ENCODE assay signal across 9 cellular contexts in the genomic region with DNA sequence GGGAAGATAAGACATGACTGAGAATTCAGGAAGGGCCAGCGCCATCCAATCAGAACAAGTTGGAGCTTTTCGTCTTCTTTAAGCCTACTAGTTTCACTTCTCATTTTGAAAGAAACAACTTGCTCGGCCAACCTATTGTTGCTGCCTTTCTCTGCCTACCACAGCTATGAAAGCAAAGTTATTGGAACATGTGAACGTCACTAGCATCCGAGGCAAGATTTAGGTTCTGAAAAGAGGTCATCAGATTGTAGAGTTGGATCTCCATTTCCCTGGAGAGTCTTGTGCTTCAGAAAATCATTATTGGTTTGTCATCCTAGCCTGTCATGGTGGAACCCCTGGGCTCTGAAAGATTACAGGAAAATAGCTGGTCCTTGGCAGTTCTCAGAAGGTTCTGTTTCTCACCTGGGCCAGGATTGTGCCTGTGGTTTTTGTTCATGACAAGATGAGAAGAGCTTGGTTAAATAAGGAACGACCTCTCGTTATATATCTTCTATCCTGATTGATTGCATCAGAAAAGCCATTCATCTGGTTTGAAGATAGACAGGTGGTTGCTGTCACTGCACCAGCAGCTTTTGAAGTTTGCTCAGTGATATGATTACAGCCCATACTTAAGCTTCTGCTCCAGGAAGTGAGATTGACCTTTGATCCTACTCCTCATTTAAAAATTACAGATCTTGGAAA. TPM values are rescaled to one million over a fixed set of nuclear protein-coding genes. Genes with fewer than 3 reads are reported as not detected.
DNase-seq lines count a peak whose midpoint lies in the region; ATAC-seq, FAIRE-seq and TF ChIP-seq lines count a peak whose summit lies in the region.
"Had no signal": no experiment of that assay in that cellular context is flagged by ENCODE, and none has a peak within 500 bp of the region (broad histone marks: within the 10 kb centered on the region; RNA-seq: fewer than 3 reads in every experiment).

No MANE protein-coding gene starts in this region.

- WGBS in small intestine, 3 donors: 13 to 45% (median 20%) methylated on average over 7 of the region's 7 CpGs
- WGBS in upper lobe of left lung, 2 donors: 65 to 76% methylated on average over 7 of the region's 7 CpGs

- H3K36me3 ChIP-seq in small intestine (ENCODE audit: control insufficient read depth in 2 of 2, insufficient read depth in 2 of 2, low read length in 2 of 2) (no peaks in the 10 kb centered on the region), left lung (no peaks in the 10 kb centered on the region), upper lobe of left lung (no peaks in the 10 kb centered on the region)

- TF ChIP-seq EP300 in upper lobe of left lung (IDR thresholded peaks at IDR 0.05): no peak

- H3K9me3 ChIP-seq in small intestine (ENCODE audit: control insufficient read depth, low read depth) (no peaks in the 10 kb centered on the region), left lung (no peaks in the 10 kb centered on the region), upper lobe of left lung (no peaks in the 10 kb centered on the region)

- no peak overlapping the region for H3K27ac Mint-ChIP-seq in nephron progenitor cell
- H3K27ac Mint-ChIP-seq: CD14-positive monocyte had no signal

- ATAC-seq in activated T-cell treated with anti-CD3 and anti-CD28 coated beads, Interleukin-2, amount 50 U/mL, for 4 hours: no peak
- ATAC-seq in HG02943 (IDR thresholded peaks at IDR 0.05; ENCODE audit: low read depth, unreplicated experiment) (peak; percentile 40), left lung (no peak), upper lobe of left lung (ENCODE audit: low FRiP score in 2 of 2) (no peak)

- H3K36me3 Mint-ChIP-seq in activated T-cell treated with anti-CD3 and anti-CD28 coated beads, Interleukin-2, amount 50 U/mL, for 4 hours (ENCODE audit: insufficient read depth): no peaks in the 10 kb centered on the region
- H3K36me3 Mint-ChIP-seq in nephron progenitor cell (ENCODE audit: low read depth): no peaks in the 10 kb centered on the region
- H3K36me3 Mint-ChIP-seq: CD14-positive monocyte had no signal

- H3K4me3 ChIP-seq in small intestine (ENCODE audit: low read depth in 1 of 2, low read length in 2 of 2) (no peak overlapping the region), left lung (no peak overlapping the region), upper lobe of left lung (no peak overlapping the region)

- no peak for DNase-seq in activated T-cell treated with anti-CD3 and anti-CD28 coated beads, Interleukin-2, amount 50 U/mL, for 4 hours
- no peak for DNase-seq in activated T-cell treated with anti-CD3 and anti-CD28 coated beads, Interleukin-2, amount 50 U/mL, for 48 hours
- DNase-seq in RPMI7951 (ENCODE audit: low read depth) (peak; percentile 76), small intestine (peak; percentile 80), left lung (no peak), upper lobe of left lung (no peak), nephron progenitor cell (no peak)

- no peak for TF ChIP-seq CTCF in left lung (IDR thresholded peaks at IDR 0.05)
- no peak for TF ChIP-seq CTCF in upper lobe of left lung (IDR thresholded peaks at IDR 0.05)
- no peak for TF ChIP-seq CTCF in nephron progenitor cell (IDR thresholded peaks at IDR 0.05)

- H3K27me3 Mint-ChIP-seq in activated T-cell treated with anti-CD3 and anti-CD28 coated beads, Interleukin-2, amount 50 U/mL, for 4 hours (ENCODE audit: low read depth): no peaks in the 10 kb centered on the region
- H3K27me3 Mint-ChIP-seq in nephron progenitor cell (ENCODE audit: low read depth, poor library complexity): peaks cover 12% of the 10 kb centered on the region

- H3K9me3 Mint-ChIP-seq in activated T-cell treated with anti-CD3 and anti-CD28 coated beads, Interleukin-2, amount 50 U/mL, for 4 hours: no peaks in the 10 kb centered on the region
- peaks cover 3% of the 10 kb centered on the region for H3K9me3 Mint-ChIP-seq in nephron progenitor cell

- H3K4me1 ChIP-seq in small intestine (ENCODE audit: control insufficient read depth in 2 of 2, insufficient read depth in 1 of 2, low read depth in 1 of 2, low read length in 1 of 2) (peaks cover 0 to 14% of the 10 kb centered on the region in 2 donors), left lung (peaks cover 0 to 2% of the 10 kb centered on the region in 2 donors), upper lobe of left lung (peaks cover 0 to 23% (median 8%) of the 10 kb centered on the region in 4 donors)

- no peak for FAIRE-seq in small intestine (lab: Jason Lieb, UNC)

- peaks cover 76% of the 10 kb centered on the region for H3K4me1 Mint-ChIP-seq in activated T-cell treated with anti-CD3 and anti-CD28 coated beads, Interleukin-2, amount 50 U/mL, for 4 hours (ENCODE audit: low read depth)
- peaks cover 37% of the 10 kb centered on the region for H3K4me1 Mint-ChIP-seq in nephron progenitor cell
- H3K4me1 Mint-ChIP-seq: CD14-positive monocyte had no signal

- H3K27ac ChIP-seq in small intestine (ENCODE audit: low read depth in 1 of 2, low read length in 1 of 2) (peak overlapping the region; percentile 63 to 67), left lung (no peak overlapping the region), upper lobe of left lung (no peak overlapping the region)

- TF ChIP-seq POLR2A in upper lobe of left lung (IDR thresholded peaks at IDR 0.05): no peak

- H3K27me3 ChIP-seq in small intestine (ENCODE audit: control insufficient read depth in 2 of 2, insufficient read depth in 2 of 2, low read length in 2 of 2): no peaks in the 10 kb centered on the region
- H3K27me3 ChIP-seq in left lung: no peaks in the 10 kb centered on the region
- no peaks in the 10 kb centered on the region for H3K27me3 ChIP-seq in upper lobe of left lung

- peak overlapping the region; percentile 25 for H3K4me3 Mint-ChIP-seq in activated T-cell treated with anti-CD3 and anti-CD28 coated beads, Interleukin-2, amount 50 U/mL, for 4 hours
- no peak overlapping the region for H3K4me3 Mint-ChIP-seq in nephron progenitor cell
- H3K4me3 Mint-ChIP-seq: CD14-positive monocyte had no signal

- intact Hi-C loops in left lung (cut with DNase I): no loop called here

RNA-seq across cellular contexts. Expression of a gene that starts 25.3 kb away (rescaled TPM):
- not detected for total RNA-seq in activated T-cell treated with anti-CD3 and anti-CD28 coated beads, Interleukin-2, amount 50 U/mL, for 4 hours
- total RNA-seq in RPMI7951 (2014; rRNA removed; shearing (Covaris generic)): 54.6 and 65.6 TPM in 2 replicates
- polyA plus RNA-seq in small intestine: 1 to 10 TPM in 1 of 3 donors, under 1 TPM in 1, not detected in 1; 0.27 to 2.9 TPM
- total RNA-seq in left lung: 10 to 100 TPM in 1 of 2 donors, 1 to 10 TPM in 1; 8.7 to 20.3 TPM
- total RNA-seq in upper lobe of left lung: 10 to 100 TPM; 11.3 to 39.8 (median 19.9) TPM

Comparison
In these comparisons a context has a peak if more than half of its experiments do, and no peak if none do; other contexts are left out.
1. DNase-seq: peak in RPMI7951 (single experiment) and small intestine (single experiment); none in activated T-cell treated with anti-CD3 and anti-CD28 coated beads, Interleukin-2, amount 50 U/mL, for 4 hours (single experiment), activated T-cell treated with anti-CD3 and anti-CD28 coated beads, Interleukin-2, amount 50 U/mL, for 48 hours (0 of 2), left lung (0 of 2), upper lobe of left lung (0 of 2) and nephron progenitor cell (single experiment).
2. H3K27ac ChIP-seq: peak in small intestine (2 of 2); none in left lung (0 of 2) and upper lobe of left lung (0 of 4).
3. RNA of a gene that starts 25.3 kb away (total RNA-seq): 54.6 to 65.6 TPM in RPMI7951, 11.3 to 39.8 TPM in upper lobe of left lung and 8.7 to 20.3 TPM in left lung; not detected in activated T-cell treated with anti-CD3 and anti-CD28 coated beads, Interleukin-2, amount 50 U/mL, for 4 hours; every median in the first group is over 4 times any median in the second.